9 cellular contexts compared by ENCODE assay signal in the genomic region with DNA sequence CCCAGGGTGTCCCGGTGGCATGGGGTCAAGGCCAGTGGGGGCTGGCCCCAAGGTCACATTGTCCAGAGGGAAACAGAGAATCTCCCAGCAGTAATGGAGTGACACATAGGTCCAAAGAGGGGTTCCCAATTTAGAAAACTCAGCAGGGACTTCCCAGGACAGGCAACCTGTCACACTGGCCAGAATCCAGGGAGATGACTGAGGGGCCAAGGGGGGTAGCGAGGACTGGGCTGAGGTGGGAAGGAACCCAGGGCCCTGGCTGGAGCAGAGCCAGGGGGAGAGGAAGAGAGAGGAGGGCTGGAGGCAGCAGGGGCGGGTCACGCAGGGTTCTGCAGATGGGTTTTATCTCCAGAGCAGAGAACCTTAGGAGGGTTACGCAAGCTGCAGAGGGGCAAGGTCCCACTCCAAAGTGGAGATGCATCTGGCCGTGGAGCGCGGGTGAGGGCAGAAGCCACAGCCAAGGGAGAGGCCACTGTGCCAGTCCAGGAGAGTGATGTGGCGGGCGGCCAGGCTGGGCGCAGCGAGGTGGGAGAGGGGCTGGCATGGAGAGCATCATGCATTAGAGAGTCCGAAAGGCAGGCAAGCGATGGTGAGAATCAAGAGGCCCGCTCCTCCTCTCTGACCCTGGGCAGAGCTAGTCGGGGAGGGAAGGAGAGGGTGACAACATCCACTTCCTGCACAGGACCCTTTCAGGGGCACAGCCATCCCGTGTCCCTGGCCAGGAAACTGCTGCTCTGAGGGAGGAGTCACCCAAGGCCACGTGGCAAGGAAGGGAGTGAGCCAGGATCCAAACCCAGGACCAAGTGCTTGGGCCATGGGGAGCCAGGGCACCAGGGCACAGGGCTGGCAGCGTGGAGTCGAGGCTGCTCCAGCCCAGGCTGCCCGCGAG. TPM values are rescaled to one million over a fixed set of nuclear protein-coding genes. Genes with fewer than 3 reads are reported as not detected.
A peak's percentile ranks its signal among the peaks of the same experiment; 100 is the strongest.
DNase-seq lines count a peak whose midpoint lies in the region; ATAC-seq and TF ChIP-seq lines count a peak whose summit lies in the region.
"Had no signal": no experiment of that assay in that cellular context is flagged by ENCODE, and none has a peak within 500 bp of the region (broad histone marks: within the 10 kb centered on the region; RNA-seq: fewer than 3 reads in every experiment).

No MANE protein-coding gene starts in this region.

- TF ChIP-seq CTCF in sigmoid colon (IDR thresholded peaks at IDR 0.05): no peak
- TF ChIP-seq CTCF in CD8-positive, alpha-beta T cell (IDR thresholded peaks at IDR 0.05): no peak

- peak; percentile 80 for DNase-seq in GF-D8 (lab: John Stamatoyannopoulos, UW)
- peak; percentile 28 for DNase-seq in NCI-H69 (lab: John Stamatoyannopoulos, UW)
- peak; percentile 35 for DNase-seq in glomerular visceral epithelial cell (ENCODE audit: extremely low spot score)
- no peak for DNase-seq in sigmoid colon
- DNase-seq in stimulated activated CD4-positive, alpha-beta T cell treated with anti-CD3 and anti-CD28 coated beads, Interleukin-12 subunit alpha, Interleukin-12 subunit beta, amount 100 ng/mL, for 4 hours: no peak
- DNase-seq in mesenteric fat pad (ENCODE audit: low spot score): no peak
- no peak for DNase-seq in CD8-positive, alpha-beta T cell
- DNase-seq in DMS79 (lab: John Stamatoyannopoulos, UW): no peak

- no peaks in the 10 kb centered on the region for H3K9me3 Mint-ChIP-seq in CD8-positive, alpha-beta T cell

- peak overlapping the region; percentile 48 to 72 (median 68) for H3K27ac ChIP-seq in sigmoid colon
- no peak overlapping the region for H3K27ac ChIP-seq in CD8-positive, alpha-beta T cell (ENCODE audit: low read depth, low read length)
- H3K27ac ChIP-seq: SJSA1 had no signal

- POLR2A ChIA-PET in CD8-positive, alpha-beta T cell (lab: Charles Lee): no interaction called here

- no peak for TF ChIP-seq POLR2A in sigmoid colon (IDR thresholded peaks at IDR 0.05)

- ATAC-seq in CD8-positive, alpha-beta T cell: no peak

- peaks cover 34% of the 10 kb centered on the region for H3K4me1 Mint-ChIP-seq in CD8-positive, alpha-beta T cell (ENCODE audit: low read depth)

- H3K27me3 Mint-ChIP-seq in CD8-positive, alpha-beta T cell (ENCODE audit: low read depth): no peaks in the 10 kb centered on the region

- no peak overlapping the region for H3K4me3 ChIP-seq in sigmoid colon
- H3K4me3 ChIP-seq in CD8-positive, alpha-beta T cell (ENCODE audit: low read depth, low read length): no peak overlapping the region
- H3K4me3 ChIP-seq: SJSA1 had no signal

- H3K9me3 ChIP-seq in sigmoid colon: no peaks in the 10 kb centered on the region
- no peaks in the 10 kb centered on the region for H3K9me3 ChIP-seq in CD8-positive, alpha-beta T cell (ENCODE audit: low read length)
- H3K9me3 ChIP-seq: SJSA1 had no signal

- H3K27me3 ChIP-seq in sigmoid colon: no peaks in the 10 kb centered on the region
- H3K27me3 ChIP-seq in CD8-positive, alpha-beta T cell (ENCODE audit: insufficient read depth, low read length): no peaks in the 10 kb centered on the region
- H3K27me3 ChIP-seq: SJSA1 had no signal

- TF ChIP-seq EP300 in sigmoid colon (IDR thresholded peaks at IDR 0.05): no peak

- 64 to 70% methylated on average over 22 of the region's 22 CpGs for WGBS in sigmoid colon, 2 donors

- intact Hi-C loops in sigmoid colon (cut with DNase I): no loop called here
- intact Hi-C loops in CD8-positive, alpha-beta T cell (cut with DNase I, micrococcal nuclease): no loop called here

- no peak overlapping the region for H3K4me3 Mint-ChIP-seq in CD8-positive, alpha-beta T cell

- CTCF ChIA-PET in CD8-positive, alpha-beta T cell (lab: Charles Lee): interaction anchor here (1.4 kb wide), 1 partner anchor 10 kb away, joined by 4 read pairs; no protein-coding TSS in a partner anchor

- H3K36me3 ChIP-seq in sigmoid colon: no peaks in the 10 kb centered on the region
- no peaks in the 10 kb centered on the region for H3K36me3 ChIP-seq in CD8-positive, alpha-beta T cell (ENCODE audit: insufficient read depth, low read length)

- no peak overlapping the region for H3K27ac Mint-ChIP-seq in CD8-positive, alpha-beta T cell

- peaks cover 21% of the 10 kb centered on the region for H3K36me3 Mint-ChIP-seq in CD8-positive, alpha-beta T cell

- H3K4me1 ChIP-seq in sigmoid colon: peaks cover 0 to 62% (median 58%) of the 10 kb centered on the region in 4 donors
- H3K4me1 ChIP-seq in CD8-positive, alpha-beta T cell (ENCODE audit: insufficient read depth, low read length): peaks cover 25% of the 10 kb centered on the region

RNA-seq across cellular contexts. Expression of a gene that starts 29.0 kb away (rescaled TPM):
- total RNA-seq in sigmoid colon (100 to 1,000 TPM in 1 of 4 donors, 10 to 100 TPM in 3; 42.5 to 134 (median 73.5) TPM), mesenteric fat pad (248 TPM)
- 10 to 100 TPM; 18.6 to 81.8 (median 24.7) TPM for polyA plus RNA-seq in sigmoid colon
- 10 to 100 TPM; 96.5 to 97.8 TPM for total RNA-seq in CD8-positive, alpha-beta T cell

Comparison
In these comparisons a context has a peak if more than half of its experiments do, and no peak if none do; other contexts are left out.
1. DNase-seq: peak in GF-D8 (single experiment), NCI-H69 (single experiment) and glomerular visceral epithelial cell (single experiment); none in sigmoid colon (single experiment), stimulated activated CD4-positive, alpha-beta T cell treated with anti-CD3 and anti-CD28 coated beads, Interleukin-12 subunit alpha, Interleukin-12 subunit beta, amount 100 ng/mL, for 4 hours (single experiment), mesenteric fat pad (single experiment), CD8-positive, alpha-beta T cell (0 of 7) and DMS79 (single experiment).